In the genomic region with DNA sequence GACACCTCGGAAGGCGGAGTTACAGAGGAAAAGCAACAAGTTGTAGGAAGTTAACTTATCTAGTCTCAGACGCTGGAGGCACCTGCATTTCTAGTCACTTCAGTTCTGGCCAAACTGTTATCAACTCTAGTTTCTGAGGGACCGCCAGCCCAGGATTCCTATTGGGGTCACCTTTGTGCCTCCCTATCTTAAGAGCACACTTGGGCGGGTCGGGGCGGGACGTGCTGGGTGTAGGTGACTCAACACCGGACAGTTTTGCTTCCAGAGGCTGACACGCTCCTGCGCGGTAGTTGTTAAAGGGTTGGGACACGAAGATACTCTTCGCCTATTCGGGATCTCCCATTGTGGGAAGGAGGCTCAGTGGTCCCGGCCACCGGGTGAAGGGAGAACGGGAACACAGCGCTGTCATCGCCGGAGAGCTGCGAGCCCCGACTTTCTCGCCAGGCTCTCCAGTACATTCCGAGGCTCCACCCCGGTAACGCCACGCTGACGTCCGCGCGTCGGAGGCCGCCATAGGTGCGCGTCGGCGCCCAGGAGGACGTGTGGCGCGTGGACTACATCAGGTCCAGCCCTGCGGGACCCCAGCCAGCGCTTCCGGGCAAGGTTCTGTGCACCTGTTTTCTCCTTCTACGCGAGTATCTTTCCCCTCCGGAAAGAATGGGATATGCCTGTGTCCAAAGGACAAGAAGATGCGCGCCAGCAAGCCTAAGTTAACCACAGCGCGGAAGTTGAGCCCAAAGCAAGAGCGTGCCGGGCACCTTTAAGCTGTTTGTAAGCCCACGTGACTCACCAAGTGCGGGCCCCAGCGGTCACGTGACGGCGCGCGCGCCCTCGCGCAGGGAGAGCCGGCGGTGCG, we compare ENCODE assay signal across 8 cellular contexts. TPM values are rescaled to one million over a fixed set of nuclear protein-coding genes. Genes with fewer than 3 reads are reported as not detected.
DNase-seq lines count a peak whose midpoint lies in the region; TF ChIP-seq lines count a peak whose summit lies in the region.

A gene (plus strand): TSS at position 842 of the 856 bp plus-strand sequence. CDS start 35,016 bp downstream, outside the sequence.

- H2BK15ac ChIP-seq in neuronal stem cell (ENCODE audit: low read length): peak within 1 kb of the TSS; percentile 81

- H2AK5ac ChIP-seq in neuronal stem cell (ENCODE audit: low read depth, low read length): peak within 1 kb of the TSS; percentile 63

- H3K4me1 ChIP-seq in MM.1S (ENCODE audit: low read length) (peaks cover 3% of the 10 kb centered on the region; the same call in 1 of the 2 replicates), neuronal stem cell (ENCODE audit: control insufficient read depth in 2 of 2, insufficient read depth in 1 of 2, low read depth in 1 of 2, low read length in 2 of 2) (peaks cover 2 to 4% of the 10 kb centered on the region in 2 donors), subcutaneous abdominal adipose tissue (ENCODE audit: control insufficient read depth in 5 of 5, insufficient read depth in 5 of 5, low read length in 5 of 5) (peaks cover 0 to 29% (median 14%) of the 10 kb centered on the region in 5 donors)

- H3K27me3 ChIP-seq in MM.1S (replicated peaks; ENCODE audit: insufficient read depth, low read length) (no peaks in the 10 kb centered on the region), neuronal stem cell (ENCODE audit: control insufficient read depth in 3 of 3, insufficient read depth in 3 of 3, low read depth in 1 of 3, low read length in 3 of 3) (no peaks in the 10 kb centered on the region), subcutaneous abdominal adipose tissue (ENCODE audit: control insufficient read depth in 5 of 5, insufficient read depth in 4 of 5, low read length in 5 of 5) (no peaks in the 10 kb centered on the region)

- no peaks in the 10 kb centered on the region for H3K9me3 ChIP-seq in MM.1S (replicated peaks; ENCODE audit: insufficient read depth, low read length)
- no peaks in the 10 kb centered on the region for H3K9me3 ChIP-seq in neuronal stem cell (replicated peaks in 1 of 2; ENCODE audit: control insufficient read depth in 2 of 2, insufficient read depth in 1 of 2, low read depth in 1 of 2, low read length in 2 of 2)
- no peaks in the 10 kb centered on the region for H3K9me3 ChIP-seq in subcutaneous abdominal adipose tissue (ENCODE audit: control insufficient read depth in 5 of 5, low read length in 5 of 5)

- H3K14ac ChIP-seq in neuronal stem cell (ENCODE audit: low read length): no peak within 1 kb of the TSS

- H2BK5ac ChIP-seq in neuronal stem cell (ENCODE audit: low read length): peak within 1 kb of the TSS; percentile 87

- H3K18ac ChIP-seq in neuronal stem cell (ENCODE audit: low read length): peak within 1 kb of the TSS; percentile 90

- CTCF ChIA-PET in activated naive CD4-positive, alpha-beta T cell treated with anti-CD3 and anti-CD28 coated beads for 36 hours (lab: Charles Lee): no interaction called here

- no peak within 1 kb of the TSS for H2BK12ac ChIP-seq in neuronal stem cell (ENCODE audit: low read length)

- H2BK120ac ChIP-seq in neuronal stem cell (ENCODE audit: low read depth, low read length): no peak within 1 kb of the TSS

- H3F3A ChIP-seq in MM.1S (ENCODE audit: insufficient read depth, low read length): peaks cover 29% of the 10 kb centered on the region

- H3K79me2 ChIP-seq in MM.1S (ENCODE audit: low read length): peaks cover 37% of the 10 kb centered on the region

- no peaks in the 10 kb centered on the region for H3K79me1 ChIP-seq in neuronal stem cell (ENCODE audit: low read depth, low read length)

- H4K91ac ChIP-seq in neuronal stem cell (ENCODE audit: low read depth, low read length, poor library complexity): no peak within 1 kb of the TSS

- H3K27me3 Mint-ChIP-seq in activated naive CD4-positive, alpha-beta T cell treated with anti-CD3 and anti-CD28 coated beads for 36 hours (ENCODE audit: low read depth): no peaks in the 10 kb centered on the region

- peak within 1 kb of the TSS; percentile 86 for H3K4me3 Mint-ChIP-seq in activated naive CD4-positive, alpha-beta T cell treated with anti-CD3 and anti-CD28 coated beads for 36 hours

- peak within 1 kb of the TSS; percentile 65 for H3K4me2 ChIP-seq in MM.1S (ENCODE audit: low read depth, low read length)
- H3K4me2 ChIP-seq in neuronal stem cell (ENCODE audit: insufficient read depth, low read length, poor library complexity, severe bottlenecking): peak within 1 kb of the TSS; percentile 80

- peak within 1 kb of the TSS; percentile 71 for H2AFZ ChIP-seq in MM.1S (ENCODE audit: low read length)
- peak within 1 kb of the TSS; percentile 92 for H2AFZ ChIP-seq in neuronal stem cell (ENCODE audit: low read length)

- H3K36me3 ChIP-seq in MM.1S (replicated peaks; ENCODE audit: insufficient read depth, low read length) (no peaks in the 10 kb centered on the region), neuronal stem cell (replicated peaks in 1 of 2; ENCODE audit: control insufficient read depth in 2 of 2, insufficient read depth in 2 of 2, low read length in 2 of 2) (no peaks in the 10 kb centered on the region), subcutaneous abdominal adipose tissue (ENCODE audit: control insufficient read depth in 5 of 5, insufficient read depth in 5 of 5, low read length in 5 of 5) (no peaks in the 10 kb centered on the region)

- H3K9me3 Mint-ChIP-seq in activated naive CD4-positive, alpha-beta T cell treated with anti-CD3 and anti-CD28 coated beads for 36 hours: no peaks in the 10 kb centered on the region

- DNase-seq in GDM1 (lab: John Stamatoyannopoulos, UW): peak; percentile 95
- DNase-seq in HCEC 1CT: peak; percentile 92
- DNase-seq in MM.1S: peak; percentile 95
- DNase-seq in SIG-M5 treated with dmso at 0.1 percent for 504 hours (lab: John Stamatoyannopoulos, UW; ENCODE audit: unreplicated experiment): peak; percentile 90
- DNase-seq in activated naive CD4-positive, alpha-beta T cell treated with anti-CD3 and anti-CD28 coated beads for 36 hours: peak; percentile 93
- peak; percentile 89 for DNase-seq in foreskin melanocyte
- DNase-seq in neuronal stem cell (ENCODE audit: low spot score): peak; percentile 26

- peak within 1 kb of the TSS; percentile 96 for H3K4me3 ChIP-seq in MM.1S (ENCODE audit: low read length)
- peak within 1 kb of the TSS; percentile 66 to 88 for H3K4me3 ChIP-seq in neuronal stem cell (ENCODE audit: low read length in 2 of 2)
- peak within 1 kb of the TSS; percentile 86 to 93 (median 91) for H3K4me3 ChIP-seq in subcutaneous abdominal adipose tissue (ENCODE audit: low read depth in 1 of 5, low read length in 5 of 5)

- H3K27ac ChIP-seq in MM.1S (ENCODE audit: low read length): peak within 1 kb of the TSS; percentile 89
- H3K27ac ChIP-seq in neuronal stem cell (replicated peaks; ENCODE audit: low read length): peak within 1 kb of the TSS; percentile 96
- H3K27ac ChIP-seq in subcutaneous abdominal adipose tissue (ENCODE audit: low read depth, low read length): peak within 1 kb of the TSS; percentile 97

- H3K4ac ChIP-seq in neuronal stem cell (ENCODE audit: low read length): no peak within 1 kb of the TSS

- H3K23ac ChIP-seq in neuronal stem cell (ENCODE audit: low read depth, low read length, poor library complexity): peak within 1 kb of the TSS; percentile 73

- intact Hi-C loops in activated naive CD4-positive, alpha-beta T cell treated with anti-CD3 and anti-CD28 coated beads for 36 hours (cut with micrococcal nuclease): loop anchor here (1.0 to 10.0 kb wide), 16 partner anchors 23 to 1965 kb away; a partner anchor contains a TSS

- H4K8ac ChIP-seq in neuronal stem cell (ENCODE audit: low read depth, low read length): peak within 1 kb of the TSS; percentile 43

- H3K27ac Mint-ChIP-seq in activated naive CD4-positive, alpha-beta T cell treated with anti-CD3 and anti-CD28 coated beads for 36 hours: peak within 1 kb of the TSS; percentile 99

- peaks cover 24% of the 10 kb centered on the region for H3K4me1 Mint-ChIP-seq in activated naive CD4-positive, alpha-beta T cell treated with anti-CD3 and anti-CD28 coated beads for 36 hours (ENCODE audit: low read depth)

- no peaks in the 10 kb centered on the region for H3K9me2 ChIP-seq in MM.1S (replicated peaks; ENCODE audit: insufficient read depth, low read length)

- TF ChIP-seq CTCF in MM.1S (IDR thresholded peaks at IDR 0.05; ENCODE audit: low read length): no peak

- H4K20me1 ChIP-seq in MM.1S (ENCODE audit: insufficient read depth, low read length): peaks cover 8% of the 10 kb centered on the region; the same call in 1 of the 2 replicates

- no peaks in the 10 kb centered on the region for H3K36me3 Mint-ChIP-seq in activated naive CD4-positive, alpha-beta T cell treated with anti-CD3 and anti-CD28 coated beads for 36 hours (ENCODE audit: low read depth)

- H3K9ac ChIP-seq in MM.1S (ENCODE audit: low read length) (peak within 1 kb of the TSS; percentile 89), neuronal stem cell (ENCODE audit: low read depth, low read length, poor library complexity) (peak within 1 kb of the TSS; percentile 60), subcutaneous abdominal adipose tissue (ENCODE audit: low read length in 5 of 5) (peak within 1 kb of the TSS; percentile 80 to 96 (median 94))

- no CpG with 5 or more reads among the region's 67 CpGs for WGBS in neuronal stem cell (ENCODE audit: extremely low coverage in 2 of 2, insufficient read length in 2 of 2, insufficient replicate concordance in 1 of 2), 2 donors

RNA-seq across cellular contexts. Expression of the gene that starts here (rescaled TPM):
- total RNA-seq in activated naive CD4-positive, alpha-beta T cell treated with anti-CD3 and anti-CD28 coated beads for 36 hours: 10 to 100 TPM; 27.4 to 28.9 TPM
- 3.1 TPM for polyA plus RNA-seq in neuronal stem cell (2013, experiment 1 of 2)
- 3.4 TPM for polyA plus RNA-seq in neuronal stem cell (2013, experiment 2 of 2)

Comparison
In these comparisons a context has a peak if more than half of its experiments do, and no peak if none do; other contexts are left out.
1. Peak in every context shown above with its lines: DNase-seq, H3K4me3 ChIP-seq and H3K27ac ChIP-seq.
2. DNase-seq: peak in every context shown above with its lines; median percentile 95 in GDM1; 95 in MM.1S; 93 in activated naive CD4-positive, alpha-beta T cell treated with anti-CD3 and anti-CD28 coated beads for 36 hours; 92 in HCEC 1CT; 90 in SIG-M5 treated with dmso at 0.1 percent for 504 hours; 89 in foreskin melanocyte; 26 in neuronal stem cell.